Comparison of ENCODE assay signal across 34 cellular contexts in genomic region chr7:673681-674453, GRCh38. TPM values are rescaled to one million over a fixed set of nuclear protein-coding genes. Genes with fewer than 3 reads are reported as not detected.
DNase-seq lines count a peak whose midpoint lies in the region; ATAC-seq, FAIRE-seq and TF ChIP-seq lines count a peak whose summit lies in the region.
"Had no signal": no experiment of that assay in that cellular context is flagged by ENCODE, and none has a peak within 500 bp of the region (broad histone marks: within the 10 kb centered on the region; RNA-seq: fewer than 3 reads in every experiment).

No MANE protein-coding gene starts in this region.

- intact Hi-C loops in testis (cut with DNase I; ENCODE audit: low total_unique reads) = no loop called here

- H3K27me3 Mint-ChIP-seq in activated naive CD8-positive, alpha-beta T cell treated with anti-CD3 and anti-CD28 coated beads, Interleukin-2, amount 50 U/mL, for 24 hours = no peaks in the 10 kb centered on the region
- H3K27me3 Mint-ChIP-seq in activated naive CD8-positive, alpha-beta T cell treated with anti-CD3 and anti-CD28 coated beads for 36 hours = no peaks in the 10 kb centered on the region
- H3K27me3 Mint-ChIP-seq: activated CD4-positive, alpha-beta T cell treated with anti-CD3 and anti-CD28 coated beads for 36 hours; central memory CD8-positive, alpha-beta T cell; naive thymus-derived CD8-positive, alpha-beta T cell had no signal

- peaks cover 10% of the 10 kb centered on the region for H3K9me3 Mint-ChIP-seq in activated naive CD8-positive, alpha-beta T cell treated with anti-CD3 and anti-CD28 coated beads, Interleukin-2, amount 50 U/mL, for 24 hours
- peaks cover 16% of the 10 kb centered on the region for H3K9me3 Mint-ChIP-seq in activated naive CD8-positive, alpha-beta T cell treated with anti-CD3 and anti-CD28 coated beads for 36 hours

- peaks cover 19% of the 10 kb centered on the region for H3K36me3 ChIP-seq in RWPE2 (ENCODE audit: low read depth)
- peaks cover 0 to 5% of the 10 kb centered on the region in 2 donors for H3K36me3 ChIP-seq in muscle layer of duodenum (ENCODE audit: control insufficient read depth in 1 of 2, insufficient read depth in 2 of 2, low read length in 2 of 2)
- H3K36me3 ChIP-seq in testis (ENCODE audit: low read depth, missing control alignments) = no peaks in the 10 kb centered on the region
- H3K36me3 ChIP-seq: MG63 had no signal

- no peak for TF ChIP-seq POLR2A in testis (IDR thresholded peaks at IDR 0.05)

- no peak overlapping the region for H3K27ac ChIP-seq in RWPE2 (ENCODE audit: poor library complexity, severe bottlenecking)
- peak overlapping the region; percentile 75 for H3K27ac ChIP-seq in muscle layer of duodenum (ENCODE audit: low read length)
- peak overlapping the region; percentile 9 to 47 for H3K27ac ChIP-seq in testis
- H3K27ac ChIP-seq: hepatocyte, HL-60, KMS-11, PC-9 had no signal

- TF ChIP-seq CTCF in RWPE2 (IDR thresholded peaks at IDR 0.05; ENCODE audit: poor library complexity, severe bottlenecking) (no peak), testis (IDR thresholded peaks at IDR 0.05) (no peak)

- 95 to 97% methylated on average over 9 to 13 of the region's 13 CpGs for WGBS in testis, 2 donors

- peaks cover 3% of the 10 kb centered on the region for H3K4me1 Mint-ChIP-seq in activated naive CD8-positive, alpha-beta T cell treated with anti-CD3 and anti-CD28 coated beads, Interleukin-2, amount 50 U/mL, for 24 hours
- H3K4me1 Mint-ChIP-seq in activated naive CD8-positive, alpha-beta T cell treated with anti-CD3 and anti-CD28 coated beads for 36 hours = no peaks in the 10 kb centered on the region
- H3K4me1 Mint-ChIP-seq: activated CD4-positive, alpha-beta T cell treated with anti-CD3 and anti-CD28 coated beads for 36 hours; CD14-positive monocyte had no signal

- no peak overlapping the region for H3K4me3 Mint-ChIP-seq in activated naive CD8-positive, alpha-beta T cell treated with anti-CD3 and anti-CD28 coated beads, Interleukin-2, amount 50 U/mL, for 24 hours
- H3K4me3 Mint-ChIP-seq in activated naive CD8-positive, alpha-beta T cell treated with anti-CD3 and anti-CD28 coated beads for 36 hours = no peak overlapping the region
- H3K4me3 Mint-ChIP-seq: activated CD4-positive, alpha-beta T cell treated with anti-CD3 and anti-CD28 coated beads for 36 hours; CD14-positive monocyte; central memory CD8-positive, alpha-beta T cell; naive thymus-derived CD8-positive, alpha-beta T cell; T-helper 2 cell treated with Interferon-gamma antibody and Interleukin-4, amounts not matched to agents 5 μg/mL and 100 μg/mL, for 36 hours had no signal

- no peak overlapping the region for H3K4me3 ChIP-seq in RWPE2 (ENCODE audit: severe bottlenecking)
- no peak overlapping the region for H3K4me3 ChIP-seq in muscle layer of duodenum (ENCODE audit: low read depth in 1 of 2, low read length in 2 of 2)
- H3K4me3 ChIP-seq in testis = no peak overlapping the region
- H3K4me3 ChIP-seq: esophagus squamous epithelium, hepatocyte, lung, MG63, PC-9 had no signal

- no peak for FAIRE-seq in RCC 7860 (lab: Jason Lieb, UNC)
- FAIRE-seq: A204.1, frontal cortex, GM18507, GM19239, H1, small intestine had no signal

- H3K27me3 ChIP-seq in RWPE2 (ENCODE audit: insufficient read depth, poor library complexity, severe bottlenecking) (no peaks in the 10 kb centered on the region), muscle layer of duodenum (ENCODE audit: low read depth, low read length) (no peaks in the 10 kb centered on the region), testis (no peaks in the 10 kb centered on the region)
- H3K27me3 ChIP-seq: esophagus squamous epithelium, hepatocyte, MG63 had no signal

- DNase-seq in activated naive CD8-positive, alpha-beta T cell treated with anti-CD3 and anti-CD28 coated beads, Interleukin-2, amount 50 U/mL, for 24 hours = no peak
- DNase-seq in activated naive CD8-positive, alpha-beta T cell treated with anti-CD3 and anti-CD28 coated beads for 36 hours = no peak
- DNase-seq in RWPE2 (ENCODE audit: low spot score) (peak; percentile 23), testis (no peak), NCI-H1105 (lab: John Stamatoyannopoulos, UW) (no peak), RCC 7860 (ENCODE audit: low spot score) (no peak)
- DNase-seq: activated CD4-positive, alpha-beta T cell treated with anti-CD3 and anti-CD28 coated beads for 36 hours; activated effector memory CD4-positive, alpha-beta T cell treated with Interleukin-2 at 50 U/mL for 16 hours; dermis blood vessel endothelial cell; esophagus squamous epithelium; MG63; naive thymus-derived CD8-positive, alpha-beta T cell; NCI-H1417 treated with DMSO at 0.1 percent for 48 hours; NCI-H2081; NCI-H226; NCI-H526 treated with DMSO at 0.1 percent for 48 hours; occipital lobe; small intestine; stimulated activated naive CD4-positive, alpha-beta T cell treated with Interleukin-2 at 50 U/mL for 16 hours had no signal

- peak overlapping the region; percentile 22 for H3K27ac Mint-ChIP-seq in activated naive CD8-positive, alpha-beta T cell treated with anti-CD3 and anti-CD28 coated beads, Interleukin-2, amount 50 U/mL, for 24 hours
- H3K27ac Mint-ChIP-seq in activated naive CD8-positive, alpha-beta T cell treated with anti-CD3 and anti-CD28 coated beads for 36 hours = no peak overlapping the region
- H3K27ac Mint-ChIP-seq: activated CD4-positive, alpha-beta T cell treated with anti-CD3 and anti-CD28 coated beads for 36 hours; T-helper 2 cell treated with Interferon-gamma antibody and Interleukin-4, amounts not matched to agents 5 μg/mL and 100 μg/mL, for 36 hours had no signal

- H3K4me1 ChIP-seq in RWPE2 (ENCODE audit: insufficient read depth, poor library complexity, severe bottlenecking) (no peaks in the 10 kb centered on the region), muscle layer of duodenum (ENCODE audit: control insufficient read depth in 1 of 2, insufficient read depth in 2 of 2, low read length in 2 of 2) (no peaks in the 10 kb centered on the region), testis (no peaks in the 10 kb centered on the region)
- H3K4me1 ChIP-seq: esophagus squamous epithelium had no signal

- H3K9me3 ChIP-seq in RWPE2 (ENCODE audit: severe bottlenecking) (no peaks in the 10 kb centered on the region), muscle layer of duodenum (ENCODE audit: control insufficient read depth in 1 of 2, low read length in 2 of 2) (no peaks in the 10 kb centered on the region), testis (no peaks in the 10 kb centered on the region)
- H3K9me3 ChIP-seq: esophagus squamous epithelium, MG63 had no signal

- peaks cover 34% of the 10 kb centered on the region for H3K36me3 Mint-ChIP-seq in activated naive CD8-positive, alpha-beta T cell treated with anti-CD3 and anti-CD28 coated beads, Interleukin-2, amount 50 U/mL, for 24 hours (ENCODE audit: low read depth)
- peaks cover 40% of the 10 kb centered on the region for H3K36me3 Mint-ChIP-seq in activated naive CD8-positive, alpha-beta T cell treated with anti-CD3 and anti-CD28 coated beads for 36 hours
- H3K36me3 Mint-ChIP-seq: CD14-positive monocyte had no signal

- no peak for ATAC-seq in activated naive CD8-positive, alpha-beta T cell treated with anti-CD3 and anti-CD28 coated beads, Interleukin-2, amount 50 U/mL, for 24 hours
- ATAC-seq in RWPE2 (ENCODE audit: low read depth) = no peak
- ATAC-seq in HG03139 (IDR thresholded peaks at IDR 0.05; ENCODE audit: unreplicated experiment) = no peak
- ATAC-seq: activated CD4-positive, alpha-beta T cell treated with anti-CD3 and anti-CD28 coated beads for 36 hours; naive thymus-derived CD8-positive, alpha-beta T cell had no signal

RNA-seq across cellular contexts. Expression of gene DNAAF5, which starts 52.6 kb away (rescaled TPM):
- total RNA-seq in activated naive CD8-positive, alpha-beta T cell treated with anti-CD3 and anti-CD28 coated beads for 36 hours = 10 to 100 TPM; 46.8 to 48.5 TPM
- total RNA-seq in testis = 10 to 100 TPM; 52.6 to 67.0 TPM
- polyA plus RNA-seq in testis (ENCODE audit: insufficient read depth, low read depth, low replicate concordance) = 21.1 TPM

RNA-seq across cellular contexts. Expression of gene PRKAR1B, which starts 53.2 kb away (rescaled TPM):
- total RNA-seq in activated naive CD8-positive, alpha-beta T cell treated with anti-CD3 and anti-CD28 coated beads for 36 hours = 10 to 100 TPM; 38.1 to 40.2 TPM
- total RNA-seq in testis = 10 to 100 TPM; 31.3 to 35.7 TPM
- 27.8 TPM for polyA plus RNA-seq in testis (ENCODE audit: insufficient read depth, low read depth, low replicate concordance)
